25 cellular contexts compared by ENCODE assay signal in genomic region chr11:116510166-116510565, GRCh38.
"Had no signal": no experiment of that assay in that cellular context is flagged by ENCODE, and none has a peak within 500 bp of the region (broad histone marks: within the 10 kb centered on the region; RNA-seq: fewer than 3 reads in every experiment).

No MANE protein-coding gene starts in this region.

- H3K36me3 Mint-ChIP-seq: activated CD8-positive, alpha-beta memory T cell treated with anti-CD3 and anti-CD28 coated beads, Interleukin-2, amount 10 ng/mL, durations not matched to agents 7 days and 5 days; activated naive CD4-positive, alpha-beta T cell treated with anti-CD3 and anti-CD28 coated beads, Interleukin-2, amount 50 U/mL, for 24 hours; stimulated activated effector memory CD8-positive, alpha-beta T cell treated with anti-CD3 and anti-CD28 coated beads, Interleukin-12 subunit alpha, Interleukin-12 subunit beta, amount 100 ng/mL, for 72 hours had no signal

- H3K27ac ChIP-seq: body of pancreas, right lobe of liver, skin epidermis, tibial artery had no signal

- H3K4me1 Mint-ChIP-seq: activated CD4-positive, alpha-beta memory T cell treated with anti-CD3 and anti-CD28 coated beads, Interleukin-2, amount 10 ng/mL, durations not matched to agents 7 days and 5 days; activated CD8-positive, alpha-beta memory T cell treated with anti-CD3 and anti-CD28 coated beads, Interleukin-2, amount 10 ng/mL, durations not matched to agents 7 days and 5 days; activated naive CD4-positive, alpha-beta T cell treated with anti-CD3 and anti-CD28 coated beads, Interleukin-2, amount 50 U/mL, for 24 hours; stimulated activated effector memory CD8-positive, alpha-beta T cell treated with anti-CD3 and anti-CD28 coated beads, Interleukin-12 subunit alpha, Interleukin-12 subunit beta, amount 100 ng/mL, for 72 hours; stimulated activated naive CD8-positive, alpha-beta T cell treated with anti-CD3 and anti-CD28 coated beads, Interleukin-15, amount 100 ng/mL, for 72 hours had no signal

- H3K36me3 ChIP-seq: right lobe of liver, tibial artery had no signal

- FAIRE-seq: endothelial cell of umbilical vein had no signal

- H3K9me3 Mint-ChIP-seq: activated CD4-positive, alpha-beta memory T cell treated with anti-CD3 and anti-CD28 coated beads, Interleukin-2, amount 10 ng/mL, durations not matched to agents 7 days and 5 days; activated naive CD4-positive, alpha-beta T cell treated with anti-CD3 and anti-CD28 coated beads, Interleukin-2, amount 50 U/mL, for 24 hours; activated T-helper 1 cell treated with anti-CD3 and anti-CD28 coated beads, Interleukin-12 subunit alpha, Interleukin-12 subunit beta, Interleukin-2, Interleukin-4 antibody, amounts not matched to agents 30 ng/mL and 10 ng/mL and 1 ng/mL, durations not matched to agents 14 hours and 24 hours and 36 hours; nephron progenitor cell; stimulated activated effector memory CD8-positive, alpha-beta T cell treated with anti-CD3 and anti-CD28 coated beads, Interleukin-12 subunit alpha, Interleukin-12 subunit beta, amount 100 ng/mL, for 72 hours; stimulated activated naive CD8-positive, alpha-beta T cell treated with anti-CD3 and anti-CD28 coated beads, Interleukin-15, amount 100 ng/mL, for 72 hours had no signal

- H3K4me1 ChIP-seq: body of pancreas, right lobe of liver, tibial artery had no signal

- H3K27me3 ChIP-seq: body of pancreas, right lobe of liver had no signal

- H3K4me3 Mint-ChIP-seq: activated CD4-positive, alpha-beta memory T cell treated with anti-CD3 and anti-CD28 coated beads, Interleukin-2, amount 10 ng/mL, durations not matched to agents 7 days and 5 days; activated CD8-positive, alpha-beta memory T cell treated with anti-CD3 and anti-CD28 coated beads, Interleukin-2, amount 10 ng/mL, durations not matched to agents 7 days and 5 days; activated naive CD4-positive, alpha-beta T cell treated with anti-CD3 and anti-CD28 coated beads, Interleukin-2, amount 50 U/mL, for 24 hours; activated T-helper 1 cell treated with anti-CD3 and anti-CD28 coated beads, Interleukin-12 subunit alpha, Interleukin-12 subunit beta, Interleukin-2, Interleukin-4 antibody, amounts not matched to agents 30 ng/mL and 10 ng/mL and 1 ng/mL, durations not matched to agents 14 hours and 24 hours and 36 hours; nephron progenitor cell; stimulated activated effector memory CD8-positive, alpha-beta T cell treated with anti-CD3 and anti-CD28 coated beads, Interleukin-12 subunit alpha, Interleukin-12 subunit beta, amount 100 ng/mL, for 72 hours; stimulated activated naive CD8-positive, alpha-beta T cell treated with anti-CD3 and anti-CD28 coated beads, Interleukin-15, amount 100 ng/mL, for 72 hours had no signal

- H3K4me3 ChIP-seq: body of pancreas, right lobe of liver, skin epidermis, tibial artery had no signal

- H3K9me3 ChIP-seq: body of pancreas, right lobe of liver, tibial artery had no signal

- ATAC-seq: activated CD8-positive, alpha-beta memory T cell treated with anti-CD3 and anti-CD28 coated beads, Interleukin-2, amount 10 ng/mL, durations not matched to agents 7 days and 5 days; body of pancreas; esophagus mucosa; right lobe of liver; stimulated activated effector memory CD8-positive, alpha-beta T cell treated with anti-CD3 and anti-CD28 coated beads, Interleukin-12 subunit alpha, Interleukin-12 subunit beta, amount 100 ng/mL, for 72 hours; stimulated activated naive CD8-positive, alpha-beta T cell treated with anti-CD3 and anti-CD28 coated beads, Interleukin-15, amount 100 ng/mL, for 72 hours had no signal

- H3K27ac Mint-ChIP-seq: activated CD4-positive, alpha-beta memory T cell treated with anti-CD3 and anti-CD28 coated beads, Interleukin-2, amount 10 ng/mL, durations not matched to agents 7 days and 5 days; activated CD8-positive, alpha-beta memory T cell treated with anti-CD3 and anti-CD28 coated beads, Interleukin-2, amount 10 ng/mL, durations not matched to agents 7 days and 5 days; activated naive CD4-positive, alpha-beta T cell treated with anti-CD3 and anti-CD28 coated beads, Interleukin-2, amount 50 U/mL, for 24 hours; activated T-helper 1 cell treated with anti-CD3 and anti-CD28 coated beads, Interleukin-12 subunit alpha, Interleukin-12 subunit beta, Interleukin-2, Interleukin-4 antibody, amounts not matched to agents 30 ng/mL and 10 ng/mL and 1 ng/mL, durations not matched to agents 14 hours and 24 hours and 36 hours; stimulated activated effector memory CD8-positive, alpha-beta T cell treated with anti-CD3 and anti-CD28 coated beads, Interleukin-12 subunit alpha, Interleukin-12 subunit beta, amount 100 ng/mL, for 72 hours had no signal

- DNase-seq: activated CD4-positive, alpha-beta memory T cell treated with anti-CD3 and anti-CD28 coated beads, Interleukin-2, amount 10 ng/mL, durations not matched to agents 7 days and 5 days; activated CD4-positive, alpha-beta T cell treated with anti-CD3 and anti-CD28 coated beads for 4 hours; activated CD4-positive, CD25-positive, alpha-beta regulatory T cell; activated CD8-positive, alpha-beta memory T cell treated with anti-CD3 and anti-CD28 coated beads, Interleukin-2, amount 10 ng/mL, durations not matched to agents 7 days and 5 days; activated gamma-delta T cell; anterior cingulate cortex; body of pancreas; caudate nucleus; dermis blood vessel endothelial cell; effector memory CD4-positive, alpha-beta T cell; foreskin melanocyte; hypothalamus; nephron progenitor cell; nucleus accumbens; right lobe of liver; stimulated activated CD4-positive, alpha-beta T cell treated with anti-CD3 and anti-CD28 coated beads, Interleukin-1b, Interleukin-23, amount 100 ng/mL, for 48 hours; stimulated activated naive CD8-positive, alpha-beta T cell treated with anti-CD3 and anti-CD28 coated beads, Interleukin-15, amount 100 ng/mL, for 72 hours; T1000 had no signal
